30 cellular contexts compared by ENCODE assay signal in the genomic region with DNA sequence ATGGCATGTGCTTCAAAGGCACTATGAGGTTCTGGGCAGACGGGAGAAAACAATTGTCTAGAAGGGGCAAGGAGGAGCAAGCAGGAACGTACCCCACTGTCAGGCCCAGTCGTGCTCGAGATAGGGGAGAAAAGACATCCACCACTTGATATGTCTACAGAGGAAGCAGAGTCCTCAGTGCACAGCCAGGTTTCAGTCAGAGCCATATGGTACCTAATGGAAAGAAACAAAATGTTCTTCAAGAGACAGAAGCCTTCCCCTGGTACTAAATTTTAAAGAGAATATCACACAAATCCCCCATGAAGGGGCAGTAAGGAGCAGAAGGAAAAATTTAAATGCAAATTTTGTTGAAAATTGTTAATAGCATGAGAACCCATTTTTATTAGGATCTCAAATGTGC.
"Had no signal": no experiment of that assay in that cellular context is flagged by ENCODE, and none has a peak within 500 bp of the region (broad histone marks: within the 10 kb centered on the region; RNA-seq: fewer than 3 reads in every experiment).

No MANE protein-coding gene starts in this region.

- H3K4me3 ChIP-seq: ascending aorta, breast epithelium, cardiac muscle cell, coronary artery, dorsolateral prefrontal cortex, esophagus muscularis mucosa, gastrocnemius medialis, heart left ventricle had no signal

- H3K27ac ChIP-seq: ascending aorta, breast epithelium, cardiac muscle cell, coronary artery, dorsolateral prefrontal cortex, esophagus muscularis mucosa, foreskin keratinocyte, gastrocnemius medialis, heart left ventricle had no signal

- H3K4me1 ChIP-seq: ascending aorta, breast epithelium, foreskin keratinocyte, gastrocnemius medialis, heart left ventricle had no signal

- H3K27me3 Mint-ChIP-seq: activated CD4-positive, alpha-beta memory T cell treated with anti-CD3 and anti-CD28 coated beads, Interleukin-2, amount 10 ng/mL, durations not matched to agents 7 days and 5 days; activated CD4-positive, alpha-beta T cell treated with anti-CD3 and anti-CD28 coated beads, Interleukin-2, amount 10 ng/mL, durations not matched to agents 7 days and 5 days; activated naive CD4-positive, alpha-beta T cell treated with anti-CD3 and anti-CD28 coated beads, Interleukin-2, amount 10 ng/mL, durations not matched to agents 7 days and 5 days; activated naive CD8-positive, alpha-beta T cell treated with anti-CD3 and anti-CD28 coated beads, Interleukin-2, amount 10 ng/mL, durations not matched to agents 7 days and 5 days; activated T-cell treated with anti-CD3 and anti-CD28 coated beads, Interleukin-2, amount 50 U/mL, for 24 hours; brain; dendritic cell treated with granulocyte-macrophage colony-stimulating factor and Interleukin-4, amounts not matched to agents 40 ng/mL and 50 ng/mL, for 4 days; effector memory CD8-positive, alpha-beta T cell had no signal

- H3K9me3 Mint-ChIP-seq: activated CD4-positive, alpha-beta memory T cell treated with anti-CD3 and anti-CD28 coated beads, Interleukin-2, amount 10 ng/mL, durations not matched to agents 7 days and 5 days; activated CD4-positive, alpha-beta T cell treated with anti-CD3 and anti-CD28 coated beads, Interleukin-2, amount 10 ng/mL, durations not matched to agents 7 days and 5 days; activated naive CD4-positive, alpha-beta T cell treated with anti-CD3 and anti-CD28 coated beads, Interleukin-2, amount 10 ng/mL, durations not matched to agents 7 days and 5 days; activated naive CD4-positive, alpha-beta T cell treated with anti-CD3 and anti-CD28 coated beads, Interleukin-2, amount 50 U/mL, for 72 hours; activated naive CD8-positive, alpha-beta T cell treated with anti-CD3 and anti-CD28 coated beads, Interleukin-2, amount 10 ng/mL, durations not matched to agents 7 days and 5 days; activated T-cell treated with anti-CD3 and anti-CD28 coated beads, Interleukin-2, amount 50 U/mL, for 24 hours; activated T-cell treated with anti-CD3 and anti-CD28 coated beads, Interleukin-2, amount 50 U/mL, for 72 hours; brain; dendritic cell treated with granulocyte-macrophage colony-stimulating factor and Interleukin-4, amounts not matched to agents 40 ng/mL and 50 ng/mL, for 4 days; effector memory CD8-positive, alpha-beta T cell; T-helper 2 cell treated with Interferon-gamma antibody and Interleukin-4, amounts not matched to agents 5 μg/mL and 100 μg/mL, for 36 hours had no signal

- H3K27me3 ChIP-seq: ascending aorta, breast epithelium, cardiac muscle cell, dorsolateral prefrontal cortex, esophagus muscularis mucosa, foreskin keratinocyte, gastrocnemius medialis, heart left ventricle had no signal

- ATAC-seq: activated naive CD4-positive, alpha-beta T cell treated with anti-CD3 and anti-CD28 coated beads, Interleukin-2, amount 50 U/mL, for 72 hours; activated T-cell treated with anti-CD3 and anti-CD28 coated beads, Interleukin-2, amount 50 U/mL, for 72 hours; effector memory CD8-positive, alpha-beta T cell; foreskin keratinocyte; gastrocnemius medialis; heart left ventricle had no signal

- DNase-seq: activated CD4-positive, alpha-beta memory T cell treated with anti-CD3 and anti-CD28 coated beads, Interleukin-2, amount 10 ng/mL, durations not matched to agents 7 days and 5 days; activated CD4-positive, alpha-beta T cell treated with anti-CD3 and anti-CD28 coated beads for 1 hour; activated CD4-positive, alpha-beta T cell treated with anti-CD3 and anti-CD28 coated beads for 4 hours; activated CD4-positive, alpha-beta T cell treated with anti-CD3 and anti-CD28 coated beads, Interleukin-2, amount 10 ng/mL, durations not matched to agents 7 days and 5 days; activated CD4-positive, alpha-beta T cell treated with anti-CD3 and anti-CD28 coated beads, Interleukin-2, amount 50 U/mL, for 4 hours; activated CD8-positive, alpha-beta memory T cell treated with anti-CD3 and anti-CD28 coated beads, Interleukin-2, amount 50 U/mL, for 48 hours; activated gamma-delta T cell; activated naive CD4-positive, alpha-beta T cell; activated naive CD4-positive, alpha-beta T cell treated with anti-CD3 and anti-CD28 coated beads, Interleukin-2, amount 10 ng/mL, durations not matched to agents 7 days and 5 days; activated naive CD8-positive, alpha-beta T cell treated with anti-CD3 and anti-CD28 coated beads, Interleukin-2, amount 10 ng/mL, durations not matched to agents 7 days and 5 days; activated T-cell treated with anti-CD3 and anti-CD28 coated beads for 4 hours; activated T-cell treated with anti-CD3 and anti-CD28 coated beads, Interleukin-2, amount 50 U/mL, for 24 hours; activated T-cell treated with anti-CD3 and anti-CD28 coated beads, Interleukin-2, amount 50 U/mL, for 72 hours; central memory CD4-positive, alpha-beta T cell; dorsolateral prefrontal cortex; effector memory CD8-positive, alpha-beta T cell; erythroblast; foreskin keratinocyte; gastrocnemius medialis; glutamatergic neuron; heart left ventricle had no signal

- H3K4me1 Mint-ChIP-seq: activated naive CD4-positive, alpha-beta T cell treated with anti-CD3 and anti-CD28 coated beads, Interleukin-2, amount 10 ng/mL, durations not matched to agents 7 days and 5 days; brain had no signal

- H3K4me3 Mint-ChIP-seq: activated CD4-positive, alpha-beta memory T cell treated with anti-CD3 and anti-CD28 coated beads, Interleukin-2, amount 10 ng/mL, durations not matched to agents 7 days and 5 days; activated CD4-positive, alpha-beta T cell treated with anti-CD3 and anti-CD28 coated beads, Interleukin-2, amount 10 ng/mL, durations not matched to agents 7 days and 5 days; activated naive CD4-positive, alpha-beta T cell treated with anti-CD3 and anti-CD28 coated beads, Interleukin-2, amount 10 ng/mL, durations not matched to agents 7 days and 5 days; activated naive CD8-positive, alpha-beta T cell treated with anti-CD3 and anti-CD28 coated beads, Interleukin-2, amount 10 ng/mL, durations not matched to agents 7 days and 5 days; activated T-cell treated with anti-CD3 and anti-CD28 coated beads, Interleukin-2, amount 50 U/mL, for 24 hours; activated T-cell treated with anti-CD3 and anti-CD28 coated beads, Interleukin-2, amount 50 U/mL, for 72 hours; brain; dendritic cell treated with granulocyte-macrophage colony-stimulating factor and Interleukin-4, amounts not matched to agents 40 ng/mL and 50 ng/mL, for 4 days; effector memory CD8-positive, alpha-beta T cell; T-helper 2 cell treated with Interferon-gamma antibody and Interleukin-4, amounts not matched to agents 5 μg/mL and 100 μg/mL, for 36 hours had no signal

- H3K9me3 ChIP-seq: ascending aorta, breast epithelium, esophagus muscularis mucosa, gastrocnemius medialis, heart left ventricle had no signal

- H3K27ac Mint-ChIP-seq: activated CD4-positive, alpha-beta memory T cell treated with anti-CD3 and anti-CD28 coated beads, Interleukin-2, amount 10 ng/mL, durations not matched to agents 7 days and 5 days; activated CD4-positive, alpha-beta T cell treated with anti-CD3 and anti-CD28 coated beads, Interleukin-2, amount 10 ng/mL, durations not matched to agents 7 days and 5 days; activated naive CD4-positive, alpha-beta T cell treated with anti-CD3 and anti-CD28 coated beads, Interleukin-2, amount 10 ng/mL, durations not matched to agents 7 days and 5 days; activated naive CD4-positive, alpha-beta T cell treated with anti-CD3 and anti-CD28 coated beads, Interleukin-2, amount 50 U/mL, for 72 hours; activated naive CD8-positive, alpha-beta T cell treated with anti-CD3 and anti-CD28 coated beads, Interleukin-2, amount 10 ng/mL, durations not matched to agents 7 days and 5 days; activated T-cell treated with anti-CD3 and anti-CD28 coated beads, Interleukin-2, amount 50 U/mL, for 24 hours; activated T-cell treated with anti-CD3 and anti-CD28 coated beads, Interleukin-2, amount 50 U/mL, for 72 hours; brain; dendritic cell treated with granulocyte-macrophage colony-stimulating factor and Interleukin-4, amounts not matched to agents 40 ng/mL and 50 ng/mL, for 4 days; effector memory CD8-positive, alpha-beta T cell; T-helper 2 cell treated with Interferon-gamma antibody and Interleukin-4, amounts not matched to agents 5 μg/mL and 100 μg/mL, for 36 hours had no signal
